In genomic region chr18:37612519-37612918, GRCh38 we compare ENCODE assay signal across 28 cellular contexts. TPM values are rescaled to one million over a fixed set of nuclear protein-coding genes. Genes with fewer than 3 reads are reported as not detected.
A peak's percentile ranks its signal among the peaks of the same experiment; 100 is the strongest.
DNase-seq lines count a peak whose midpoint lies in the region; ATAC-seq, FAIRE-seq and TF ChIP-seq lines count a peak whose summit lies in the region.
"Had no signal": no experiment of that assay in that cellular context is flagged by ENCODE, and none has a peak within 500 bp of the region (broad histone marks: within the 10 kb centered on the region; RNA-seq: fewer than 3 reads in every experiment).

No MANE protein-coding gene starts in this region.

- H4K5ac ChIP-seq in H1 (ENCODE audit: insufficient read length, low read depth, low read length) = no peak overlapping the region

- H3K4me1 ChIP-seq in heart right ventricle = peaks cover 0 to 4% (median 0%) of the 10 kb centered on the region in 9 donors
- no peaks in the 10 kb centered on the region; a peak in 1 of 7 replicates for H3K4me1 ChIP-seq in H1 (replicated peaks in 1 of 4; ENCODE audit: control insufficient read depth in 3 of 4, insufficient read depth in 4 of 4, low read length in 3 of 4)
- H3K4me1 ChIP-seq in mesenchymal stem cell (ENCODE audit: control insufficient read depth, insufficient read depth, low read depth, low read length) = no peaks in the 10 kb centered on the region
- H3K4me1 ChIP-seq in spleen = peaks cover 0 to 16% (median 0%) of the 10 kb centered on the region in 6 donors
- H3K4me1 ChIP-seq: BLaER1 had no signal

- no peak overlapping the region for H3K56ac ChIP-seq in H1 (replicated peaks; ENCODE audit: insufficient read length, low read depth, low read length)

- no peaks in the 10 kb centered on the region for H3K27me3 Mint-ChIP-seq in activated CD8-positive, alpha-beta T cell treated with anti-CD3 and anti-CD28 coated beads, Interleukin-2, amount 10 ng/mL, durations not matched to agents 7 days and 5 days (ENCODE audit: low read depth)
- H3K27me3 Mint-ChIP-seq: CD4-positive, CD25-positive, alpha-beta regulatory T cell had no signal

- H2BK15ac ChIP-seq in H1 (ENCODE audit: low read length) = no peak overlapping the region
- no peak overlapping the region for H2BK15ac ChIP-seq in mesenchymal stem cell (ENCODE audit: low read depth, poor library complexity, severe bottlenecking)

- no peak overlapping the region; the same call in 1 of the 2 replicates for H2BK12ac ChIP-seq in H1 (ENCODE audit: low read depth, low read length)
- no peak overlapping the region for H2BK12ac ChIP-seq in mesenchymal stem cell (ENCODE audit: low read length in 2 of 2)

- no peak overlapping the region for H3K14ac ChIP-seq in H1 (ENCODE audit: insufficient read length)
- H3K14ac ChIP-seq in mesenchymal stem cell (ENCODE audit: low read length in 2 of 2) = no peak overlapping the region

- DNase-seq in heart right ventricle (no peak), cardiac septum (ENCODE audit: low spot score) (no peak), H1 (ENCODE audit: low read depth in 1 of 2, low spot score in 2 of 2) (peak in 1 of 2 experiments; percentile 23), mesenchymal stem cell (no peak), spleen (no peak)
- DNase-seq in activated CD8-positive, alpha-beta T cell treated with anti-CD3 and anti-CD28 coated beads, Interleukin-2, amount 10 ng/mL, durations not matched to agents 7 days and 5 days = no peak
- DNase-seq: CD4-positive, CD25-positive, alpha-beta regulatory T cell; DMS153; H7; MV-4-11; NCI-H1105; NCI-H1436 treated with DMSO at 0.1 percent for 48 hours; NCI-H187 treated with DMSO at 0.1 percent for 48 hours; NCI-H2171 treated with DMSO at 0.1 percent for 48 hours; NCI-H345; NCI-H510A treated with DMSO at 0.1 percent for 48 hours; NK-92 treated with Interleukin-12 subunit alpha and Interleukin-12 subunit beta, amount 100 ng/mL, for 24 hours; PC-9; RPMI8226; SHP77 treated with DMSO at 0.1 percent for 48 hours had no signal

- H3K4me3 Mint-ChIP-seq in activated CD8-positive, alpha-beta T cell treated with anti-CD3 and anti-CD28 coated beads, Interleukin-2, amount 10 ng/mL, durations not matched to agents 7 days and 5 days = no peak overlapping the region
- H3K4me3 Mint-ChIP-seq: CD4-positive, CD25-positive, alpha-beta regulatory T cell had no signal

- H3K4me2 ChIP-seq in H1 (ENCODE audit: insufficient read depth in 1 of 2, low read depth in 2 of 2, low read length in 2 of 2) = no peak overlapping the region
- no peak overlapping the region for H3K4me2 ChIP-seq in mesenchymal stem cell (ENCODE audit: low read length, poor library complexity, severe bottlenecking)
- H3K4me2 ChIP-seq: BLaER1, PC-9 had no signal

- WGBS in heart right ventricle, 2 donors = 26 to 27% methylated on average over 3 of the region's 3 CpGs
- 91% methylated on average over 3 of the region's 3 CpGs; no CpG with 5 or more reads in 1 of the 2 experiments for WGBS in H1 (ENCODE audit: extremely low coverage in 1 of 2, insufficient coverage in 1 of 2, insufficient read length in 1 of 2, insufficient replicate concordance in 2 of 2, low coverage in 1 of 2, low lambda C conversion rate in 2 of 2, missing lambda C conversion rate in 1 of 2), 2 experiments
- 51% methylated on average over 3 of the region's 3 CpGs for WGBS in mesenchymal stem cell
- 37 to 57% (median 49%) methylated on average over 3 of the region's 3 CpGs for WGBS in spleen, 5 donors

- no peak overlapping the region for H2BK20ac ChIP-seq in H1 (ENCODE audit: low read length)

- H3K9me3 ChIP-seq in heart right ventricle = peaks cover 0 to 4% (median 0%) of the 10 kb centered on the region in 11 donors
- no peaks in the 10 kb centered on the region for H3K9me3 ChIP-seq in H1 (ENCODE audit: insufficient read depth in 2 of 2, low read depth in 1 of 2, low read length in 1 of 2)
- H3K9me3 ChIP-seq in mesenchymal stem cell (ENCODE audit: control insufficient read depth, low read length) = no peaks in the 10 kb centered on the region
- H3K9me3 ChIP-seq in spleen = peaks cover 0 to 5% (median 0%) of the 10 kb centered on the region in 8 donors
- H3K9me3 ChIP-seq: BLaER1 had no signal

- no peaks in the 10 kb centered on the region for H3K79me1 ChIP-seq in H1 (ENCODE audit: low read depth, low read length)
- no peaks in the 10 kb centered on the region for H3K79me1 ChIP-seq in mesenchymal stem cell (replicated peaks; ENCODE audit: low read length, poor library complexity, severe bottlenecking)

- TF ChIP-seq CTCF in heart right ventricle (IDR thresholded peaks at IDR 0.05) (no peak), H1 (IDR thresholded peaks at IDR 0.05; ENCODE audit: control extremely low read depth in 1 of 3, insufficient read depth in 1 of 3, low read depth in 1 of 3, low read length in 3 of 3) (no peak), spleen (IDR thresholded peaks at IDR 0.05 in 8 of 11, conservative IDR thresholded peaks at IDR 0.05 in 3 of 11) (no peak)

- no peaks in the 10 kb centered on the region for H3K4me1 Mint-ChIP-seq in activated CD8-positive, alpha-beta T cell treated with anti-CD3 and anti-CD28 coated beads, Interleukin-2, amount 10 ng/mL, durations not matched to agents 7 days and 5 days (ENCODE audit: low read depth)
- H3K4me1 Mint-ChIP-seq: CD4-positive, CD25-positive, alpha-beta regulatory T cell had no signal

- TF ChIP-seq EP300 in H1 (IDR thresholded peaks at IDR 0.05; ENCODE audit: borderline replicate concordance in 1 of 2, low read depth in 2 of 2, low read length in 2 of 2) = no peak

- peaks cover 0 to 2% of the 10 kb centered on the region in 2 experiments for H4K20me1 ChIP-seq in H1 (replicated peaks in 1 of 2; ENCODE audit: control insufficient read depth in 1 of 2, insufficient read depth in 2 of 2, low read length in 2 of 2)
- H4K20me1 ChIP-seq: BLaER1 had no signal

- no peak overlapping the region for H2BK5ac ChIP-seq in H1 (ENCODE audit: low read depth, low read length)
- no peak overlapping the region for H2BK5ac ChIP-seq in mesenchymal stem cell (ENCODE audit: low read depth, low read length, poor library complexity, severe bottlenecking)

- intact Hi-C loops in heart right ventricle (cut with DNase I) (no loop called here), cardiac septum (cut with DNase I) (no loop called here), spleen (cut with DNase I; ENCODE audit: low total_unique reads) (no loop called here)

- H4K8ac ChIP-seq in H1 (ENCODE audit: extremely low read depth, insufficient read depth, low read length) (no peak overlapping the region), mesenchymal stem cell (ENCODE audit: low read length) (no peak overlapping the region)

- H3K4ac ChIP-seq in H1 (replicated peaks; ENCODE audit: insufficient read length, low read depth, low read length) (no peak overlapping the region), mesenchymal stem cell (ENCODE audit: low read depth in 1 of 2, low read length in 2 of 2) (no peak overlapping the region)

- TF ChIP-seq POLR2A in H1 (IDR thresholded peaks at IDR 0.05; ENCODE audit: control extremely low read depth in 1 of 2, low read depth in 2 of 2, low read length in 2 of 2) (no peak), spleen (IDR thresholded peaks at IDR 0.05) (no peak)

- H3K9me3 Mint-ChIP-seq in activated CD8-positive, alpha-beta T cell treated with anti-CD3 and anti-CD28 coated beads, Interleukin-2, amount 10 ng/mL, durations not matched to agents 7 days and 5 days (ENCODE audit: insufficient read depth) = no peaks in the 10 kb centered on the region

- H2AFZ ChIP-seq in H1 (ENCODE audit: low read length) = peak overlapping the region; percentile 14; the same call in 1 of the 2 replicates
- no peak overlapping the region for H2AFZ ChIP-seq in mesenchymal stem cell (ENCODE audit: low read depth, low read length)
- H2AFZ ChIP-seq: PC-9 had no signal

- no peak overlapping the region for H3K27ac Mint-ChIP-seq in activated CD8-positive, alpha-beta T cell treated with anti-CD3 and anti-CD28 coated beads, Interleukin-2, amount 10 ng/mL, durations not matched to agents 7 days and 5 days
- H3K27ac Mint-ChIP-seq: CD4-positive, CD25-positive, alpha-beta regulatory T cell had no signal

- H4K91ac ChIP-seq in H1 (replicated peaks; ENCODE audit: insufficient read length, low read length) (no peak overlapping the region), mesenchymal stem cell (ENCODE audit: low read length) (no peak overlapping the region)

- H3K23me2 ChIP-seq in H1 (ENCODE audit: low read depth, low read length) = no peaks in the 10 kb centered on the region

- H3K79me2 ChIP-seq in H1 (ENCODE audit: control insufficient read depth in 1 of 2, insufficient read depth in 2 of 2, low read length in 2 of 2) = no peaks in the 10 kb centered on the region

- TF ChIP-seq RAD21 in H1 (IDR thresholded peaks at IDR 0.05 in 1 of 2, conservative IDR thresholded peaks at IDR 0.05 in 1 of 2; ENCODE audit: low read depth in 2 of 2, low read length in 2 of 2) = no peak

- H3K18ac ChIP-seq in H1 (ENCODE audit: extremely low read depth, low read length) (no peak overlapping the region), mesenchymal stem cell (ENCODE audit: low read depth in 1 of 2, low read length in 2 of 2) (no peak overlapping the region)

- POLR2A ChIA-PET in H1 (lab: Charles Lee; ENCODE audit: partially characterized antibody) = no interaction called here
- POLR2A ChIA-PET in activated CD8-positive, alpha-beta T cell treated with anti-CD3 and anti-CD28 coated beads, Interleukin-2, amount 10 ng/mL, durations not matched to agents 7 days and 5 days (lab: Charles Lee) = no interaction called here

- no peak for FAIRE-seq in H1 (lab: Jason Lieb, UNC)
- FAIRE-seq: GM18507, HTR-8/SVneo, K562 had no signal

- H2AK5ac ChIP-seq in H1 (ENCODE audit: low read depth, low read length) (no peak overlapping the region), mesenchymal stem cell (ENCODE audit: low read length, severe bottlenecking) (no peak overlapping the region)

- H3K27me3 ChIP-seq in heart right ventricle = peaks cover 0 to 24% (median 0%) of the 10 kb centered on the region in 7 donors
- peaks cover 0 to 2% (median 0%) of the 10 kb centered on the region in 4 experiments; a peak in 1 of 7 replicates for H3K27me3 ChIP-seq in H1 (replicated peaks in 1 of 4; ENCODE audit: control insufficient read depth in 3 of 4, extremely low read depth in 1 of 4, insufficient read depth in 3 of 4, low read length in 3 of 4)
- no peaks in the 10 kb centered on the region for H3K27me3 ChIP-seq in mesenchymal stem cell (ENCODE audit: control insufficient read depth in 1 of 2, insufficient read depth in 1 of 2, low read length in 2 of 2)
- H3K27me3 ChIP-seq in spleen (replicated peaks in 1 of 7) = no peaks in the 10 kb centered on the region
- H3K27me3 ChIP-seq: BLaER1 had no signal

- H3K9ac ChIP-seq in H1 (replicated peaks in 1 of 4; ENCODE audit: extremely low read depth in 1 of 4, low read depth in 3 of 4, low read length in 3 of 4) (no peak overlapping the region), mesenchymal stem cell (ENCODE audit: low read length) (peak overlapping the region; percentile 30)
- H3K9ac ChIP-seq: BLaER1 had no signal

- H3K4me3 ChIP-seq in heart right ventricle = no peak overlapping the region
- no peak overlapping the region for H3K4me3 ChIP-seq in H1 (ENCODE audit: extremely low read depth in 1 of 4, insufficient read depth in 2 of 4, low read depth in 3 of 4, low read length in 4 of 4)
- no peak overlapping the region for H3K4me3 ChIP-seq in mesenchymal stem cell (ENCODE audit: insufficient read depth in 1 of 2, low read depth in 1 of 2, low read length in 2 of 2)
- no peak overlapping the region for H3K4me3 ChIP-seq in spleen
- H3K4me3 ChIP-seq: BLaER1, K562, PC-9 had no signal

- no peaks in the 10 kb centered on the region for H3K36me3 Mint-ChIP-seq in activated CD8-positive, alpha-beta T cell treated with anti-CD3 and anti-CD28 coated beads, Interleukin-2, amount 10 ng/mL, durations not matched to agents 7 days and 5 days (ENCODE audit: low read depth)
- H3K36me3 Mint-ChIP-seq: CD4-positive, CD25-positive, alpha-beta regulatory T cell had no signal

- H2BK120ac ChIP-seq in H1 (replicated peaks; ENCODE audit: low read depth, low read length) (no peak overlapping the region), mesenchymal stem cell (ENCODE audit: low read depth, low read length) (no peak overlapping the region)

- H3K27ac ChIP-seq in heart right ventricle (peak overlapping the region in 1 of 10 donors; percentile 15), H1 (ENCODE audit: low read depth, low read length) (no peak overlapping the region), mesenchymal stem cell (ENCODE audit: low read length, poor library complexity, severe bottlenecking) (no peak overlapping the region), spleen (peak overlapping the region in 6 of 8 donors; percentile 24 to 71 (median 50))
- H3K27ac ChIP-seq: BLaER1, PC-9 had no signal

- H3K23ac ChIP-seq in H1 (ENCODE audit: insufficient read length) (no peak overlapping the region), mesenchymal stem cell (ENCODE audit: low read length in 2 of 2) (no peak overlapping the region)

- peak in 7 of 8 donors; percentile 28 to 83 (median 61) for ATAC-seq in heart right ventricle
- ATAC-seq in HG02588 (IDR thresholded peaks at IDR 0.05; ENCODE audit: unreplicated experiment) = no peak
- ATAC-seq in activated CD8-positive, alpha-beta T cell treated with anti-CD3 and anti-CD28 coated beads, Interleukin-2, amount 10 ng/mL, durations not matched to agents 7 days and 5 days = no peak
- ATAC-seq: K562 had no signal

- CTCF ChIA-PET in H1 (lab: Charles Lee; ENCODE audit: partially characterized antibody) = interaction anchor here (0.6 to 1.8 kb wide), 3 partner anchors 33 to 57 kb away, joined by 3 to 5 read pairs (median 3); no protein-coding TSS in a partner anchor
- CTCF ChIA-PET in activated CD8-positive, alpha-beta T cell treated with anti-CD3 and anti-CD28 coated beads, Interleukin-2, amount 10 ng/mL, durations not matched to agents 7 days and 5 days (lab: Charles Lee) = no interaction called here

- H3K36me3 ChIP-seq in heart right ventricle (no peaks in the 10 kb centered on the region), H1 (ENCODE audit: control insufficient read depth in 2 of 4, insufficient read depth in 4 of 4, low read length in 3 of 4) (no peaks in the 10 kb centered on the region), mesenchymal stem cell (ENCODE audit: control insufficient read depth in 1 of 2, insufficient read depth in 2 of 2, low read depth in 1 of 2, low read length in 2 of 2) (no peaks in the 10 kb centered on the region), spleen (no peaks in the 10 kb centered on the region)
- H3K36me3 ChIP-seq: BLaER1 had no signal

RNA-seq across cellular contexts. Expression of gene CELF4, which starts 46.9 kb away (rescaled TPM):
- total RNA-seq in heart right ventricle = 1 to 10 TPM in 1 of 10 donors, under 1 TPM in 8, not detected in 1; 0.08 to 1.2 (median 0.32) TPM
- polyA plus RNA-seq in heart right ventricle = under 1 TPM; 0.07 TPM
- total RNA-seq in cardiac septum = 0.24 TPM
- total RNA-seq in H1 (2021; fragmentation: NEBNext Ultra II Directional; extraction: Animal tissue kit (Norgen Biotek cat#: 25700)) = 3.3 and 3.4 TPM in 2 replicates
- polyA plus RNA-seq in H1 (2011; rRNA removed) = 1.6 and 2.8 TPM in 2 replicates
- 1.6 TPM for polyA plus RNA-seq in H1 (2011; cell fraction: cytosol; rRNA removed)
- 4.1 TPM for polyA plus RNA-seq in H1 (2011; cell fraction: nucleus; rRNA removed)
- polyA plus RNA-seq in H1 (2012, experiment 1 of 2) = 1.6 to 3.7 TPM (median 2.9 TPM) in 4 replicates
- 1.5 TPM for polyA plus RNA-seq in H1 (2012, experiment 2 of 2)
- polyA plus RNA-seq in H1 (2013, experiment 1 of 2) = 11.9 TPM
- polyA plus RNA-seq in H1 (2013, experiment 2 of 2) = 11.2 TPM
- 0.63 and 0.93 TPM in 2 replicates for polyA minus RNA-seq in H1 (2011; rRNA and poly(A)+ RNA removed)
- 1.4 TPM for polyA minus RNA-seq in H1 (2011; cell fraction: cytosol; rRNA and poly(A)+ RNA removed)
- 5.7 TPM for polyA minus RNA-seq in H1 (2011; cell fraction: nucleus; rRNA and poly(A)+ RNA removed)
- not detected for polyA plus RNA-seq in mesenchymal stem cell (2013, experiment 1 of 2)
- not detected for polyA plus RNA-seq in mesenchymal stem cell (2013, experiment 2 of 2)
- total RNA-seq in spleen = 1 to 10 TPM in 2 of 7 donors, under 1 TPM in 5; 0.74 to 3.5 (median 0.84) TPM
- polyA plus RNA-seq in spleen = under 1 TPM; 0.46 to 0.54 (median 0.50) TPM
- not detected for total RNA-seq in activated CD8-positive, alpha-beta T cell treated with anti-CD3 and anti-CD28 coated beads, Interleukin-2, amount 10 ng/mL, durations not matched to agents 7 days and 5 days
- total RNA-seq: A172; CD4-positive, CD25-positive, alpha-beta regulatory T cell; LHCN-M2; MCF 10A had no signal

Comparison
In these comparisons a context has a peak if more than half of its experiments do, and no peak if none do; other contexts are left out.
1. ATAC-seq: peak in heart right ventricle (7 of 8); none in HG02588 (single experiment) and activated CD8-positive, alpha-beta T cell treated with anti-CD3 and anti-CD28 coated beads, Interleukin-2, amount 10 ng/mL, durations not matched to agents 7 days and 5 days (single experiment).
2. H3K27ac ChIP-seq: peak in spleen (6 of 8); none in H1 (single experiment) and mesenchymal stem cell (single experiment).